24 cellular contexts compared by ENCODE assay signal in genomic region chr10:131076341-131076740, GRCh38.
"Had no signal": no experiment of that assay in that cellular context is flagged by ENCODE, and none has a peak within 500 bp of the region (broad histone marks: within the 10 kb centered on the region; RNA-seq: fewer than 3 reads in every experiment).

No MANE protein-coding gene starts in this region.

- DNase-seq: central memory CD4-positive, alpha-beta T cell; effector CD4-positive, alpha-beta T cell; foreskin fibroblast; gastrocnemius medialis; kidney; left ventricle myocardium inferior; lower lobe of right lung; mucosa of descending colon; naive B cell; nucleus accumbens; retina; right lobe of liver; stimulated activated naive B cell treated with anti-CD40 and anti-IgM and Interleukin-4, amounts not matched to agents 10 μg/mL and 1 μg/mL and 100 μg/mL, for 72 hours; upper lobe of right lung; uterus had no signal

- H3K36me3 ChIP-seq: gastrocnemius medialis, left ventricle myocardium inferior, lower lobe of right lung, right lobe of liver, thoracic aorta, tibial nerve, upper lobe of right lung, uterus had no signal

- H3K9me3 Mint-ChIP-seq: memory B cell; mesothelial cell of epicardium; natural killer cell treated with Interleukin-12 subunit alpha and Interleukin-12 subunit beta and Interleukin-15 and Interleukin-18, amount 100 ng/mL, for 72 hours; neural crest cell; stimulated activated naive B cell treated with anti-CD40 and anti-IgM and Interleukin-4, amounts not matched to agents 10 μg/mL and 1 μg/mL and 100 μg/mL, for 72 hours; stimulated activated naive CD8-positive, alpha-beta T cell treated with anti-CD3 and anti-CD28 coated beads, Interleukin-15, Interleukin-2, amounts not matched to agents 100 ng/mL and 50 ng/mL, for 24 hours had no signal

- H3K27ac ChIP-seq: dorsolateral prefrontal cortex, epithelial cell of prostate, gastrocnemius medialis, left ventricle myocardium inferior, lower lobe of right lung, right lobe of liver, thoracic aorta, tibial nerve, upper lobe of right lung, uterus had no signal

- H3K9me3 ChIP-seq: gastrocnemius medialis, left ventricle myocardium inferior, lower lobe of right lung, right lobe of liver, thoracic aorta, upper lobe of right lung, uterus had no signal

- H3K36me3 Mint-ChIP-seq: memory B cell; mesothelial cell of epicardium; naive B cell; natural killer cell treated with Interleukin-12 subunit alpha and Interleukin-12 subunit beta and Interleukin-15 and Interleukin-18, amount 100 ng/mL, for 72 hours; stimulated activated naive B cell treated with anti-CD40 and anti-IgM and Interleukin-4, amounts not matched to agents 10 μg/mL and 1 μg/mL and 100 μg/mL, for 72 hours had no signal

- H3K27ac Mint-ChIP-seq: memory B cell; mesothelial cell of epicardium; naive B cell; natural killer cell treated with Interleukin-12 subunit alpha and Interleukin-12 subunit beta and Interleukin-15 and Interleukin-18, amount 100 ng/mL, for 72 hours; stimulated activated naive B cell treated with anti-CD40 and anti-IgM and Interleukin-4, amounts not matched to agents 10 μg/mL and 1 μg/mL and 100 μg/mL, for 72 hours; stimulated activated naive CD8-positive, alpha-beta T cell treated with anti-CD3 and anti-CD28 coated beads, Interleukin-15, Interleukin-2, amounts not matched to agents 100 ng/mL and 50 ng/mL, for 24 hours had no signal

- H3K27me3 ChIP-seq: gastrocnemius medialis, right lobe of liver, tibial nerve, upper lobe of right lung, uterus had no signal

- H3K4me3 ChIP-seq: dorsolateral prefrontal cortex, gastrocnemius medialis, left ventricle myocardium inferior, lower lobe of right lung, mucosa of descending colon, right lobe of liver, thoracic aorta, tibial nerve, upper lobe of right lung, uterus had no signal

- H3K4me1 ChIP-seq: gastrocnemius medialis, left ventricle myocardium inferior, lower lobe of right lung, right lobe of liver, upper lobe of right lung, uterus had no signal

- H3K4me1 Mint-ChIP-seq: memory B cell; naive B cell; stimulated activated naive B cell treated with anti-CD40 and anti-IgM and Interleukin-4, amounts not matched to agents 10 μg/mL and 1 μg/mL and 100 μg/mL, for 72 hours had no signal

- H3K4me3 Mint-ChIP-seq: memory B cell; mesothelial cell of epicardium; naive B cell; natural killer cell treated with Interleukin-12 subunit alpha and Interleukin-12 subunit beta and Interleukin-15 and Interleukin-18, amount 100 ng/mL, for 72 hours; neural crest cell; stimulated activated naive B cell treated with anti-CD40 and anti-IgM and Interleukin-4, amounts not matched to agents 10 μg/mL and 1 μg/mL and 100 μg/mL, for 72 hours; stimulated activated naive CD8-positive, alpha-beta T cell treated with anti-CD3 and anti-CD28 coated beads, Interleukin-15, Interleukin-2, amounts not matched to agents 100 ng/mL and 50 ng/mL, for 24 hours had no signal

- H3K27me3 Mint-ChIP-seq: memory B cell; natural killer cell treated with Interleukin-12 subunit alpha and Interleukin-12 subunit beta and Interleukin-15 and Interleukin-18, amount 100 ng/mL, for 72 hours; stimulated activated naive CD8-positive, alpha-beta T cell treated with anti-CD3 and anti-CD28 coated beads, Interleukin-15, Interleukin-2, amounts not matched to agents 100 ng/mL and 50 ng/mL, for 24 hours had no signal
